Comparison of ENCODE assay signal across 23 cellular contexts in the genomic region with DNA sequence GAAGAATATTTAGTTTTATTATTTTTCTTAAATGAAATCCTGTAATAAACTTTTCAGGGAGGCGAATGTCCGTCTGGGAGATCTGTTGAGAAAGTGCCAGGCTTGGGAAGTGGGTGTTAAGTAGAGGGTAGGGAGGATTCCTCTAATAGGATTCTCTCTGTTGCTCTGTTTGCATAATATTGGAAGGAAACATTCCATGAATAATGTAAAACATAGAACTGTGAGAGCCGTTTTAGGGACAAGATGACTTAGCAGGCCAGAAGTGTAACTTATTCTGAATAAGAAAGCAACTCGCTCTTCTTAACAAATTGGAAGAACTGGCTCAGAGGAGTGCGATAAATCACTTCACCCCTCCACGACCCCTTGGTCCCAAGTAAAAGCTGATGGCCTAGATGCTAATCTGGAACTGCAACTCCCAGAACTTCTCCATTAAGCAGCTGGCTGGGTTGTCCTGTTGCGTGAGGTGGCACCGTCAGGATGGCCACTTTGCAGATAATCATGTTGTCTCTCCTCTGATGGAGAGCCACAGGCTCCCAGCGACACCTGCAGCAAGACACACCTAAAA. TPM values are rescaled to one million over a fixed set of nuclear protein-coding genes. Genes with fewer than 3 reads are reported as not detected.
DNase-seq lines count a peak whose midpoint lies in the region; ATAC-seq, FAIRE-seq and TF ChIP-seq lines count a peak whose summit lies in the region.
"Had no signal": no experiment of that assay in that cellular context is flagged by ENCODE, and none has a peak within 500 bp of the region (broad histone marks: within the 10 kb centered on the region; RNA-seq: fewer than 3 reads in every experiment).

No MANE protein-coding gene starts in this region.

- peak overlapping the region; percentile 76 for H3K27ac Mint-ChIP-seq in MCF 10A (ENCODE audit: low read depth, unreplicated experiment)

- H3K4me3 ChIP-seq in mammary epithelial cell (replicated peaks in 1 of 3; ENCODE audit: insufficient read depth in 1 of 3, low read depth in 2 of 3, low read length in 3 of 3) (no peak overlapping the region), PC-3 (ENCODE audit: low read length) (no peak overlapping the region), sigmoid colon (no peak overlapping the region), small intestine (ENCODE audit: low read depth in 1 of 2, low read length in 2 of 2) (no peak overlapping the region)
- H3K4me3 ChIP-seq: GM23248 had no signal

- CTCF ChIA-PET in MCF 10A (lab: Yijun Ruan, JAX): interaction anchor here (1.3 kb wide), 1 partner anchor 87 kb away, joined by 3 read pairs; no protein-coding TSS in a partner anchor
- CTCF ChIA-PET in mammary epithelial cell (lab: Charles Lee; ENCODE audit: low non-redundant PET): no interaction called here
- CTCF ChIA-PET in PC-3 (lab: Charles Lee): no interaction called here

- no peak overlapping the region for H3K4me3 Mint-ChIP-seq in MCF 10A (ENCODE audit: unreplicated experiment)

- no peak for DNase-seq in MCF 10A (ENCODE audit: unreplicated experiment)
- DNase-seq in mammary epithelial cell: no peak
- DNase-seq in PC-3: no peak
- no peak for DNase-seq in epithelial cell of prostate (ENCODE audit: low read depth, low spot score)
- peak; percentile 13 for DNase-seq in sigmoid colon
- DNase-seq in small intestine: no peak
- no peak for DNase-seq in NCI-H1105 treated with DMSO at 0.1 percent for 48 hours (lab: John Stamatoyannopoulos, UW)
- DNase-seq: DMS53, GM23248, IMR-90, NCI-H1105, NCI-H1694, NCI-H2081, NCI-H2171 treated with DMSO at 0.1 percent for 48 hours, NCI-H446, NCI-H526, OCI-M1, SHP77, SK-N-SH had no signal

- no peaks in the 10 kb centered on the region for H3K9me3 Mint-ChIP-seq in MCF 10A (ENCODE audit: unreplicated experiment)

- no peaks in the 10 kb centered on the region for H3F3A ChIP-seq in PC-3 (ENCODE audit: low read length, unreplicated experiment)

- no peaks in the 10 kb centered on the region for H4K20me1 ChIP-seq in mammary epithelial cell (ENCODE audit: insufficient read depth, low read length)
- no peaks in the 10 kb centered on the region; the same call in 1 of the 2 replicates for H4K20me1 ChIP-seq in PC-3 (ENCODE audit: low read length)

- dilution Hi-C loops in mammary epithelial cell (cut with HindIII; ENCODE audit: low sequenced_read_pairs): no loop called here

- no peak for TF ChIP-seq POLR2A in sigmoid colon (IDR thresholded peaks at IDR 0.05)

- FAIRE-seq in small intestine (lab: Jason Lieb, UNC): no peak
- FAIRE-seq: D721Med had no signal

- H2AFZ ChIP-seq in mammary epithelial cell (ENCODE audit: low read depth, low read length) (no peak overlapping the region), PC-3 (ENCODE audit: low read length) (no peak overlapping the region)
- H2AFZ ChIP-seq: GM23248 had no signal

- in situ Hi-C loops in mammary epithelial cell (cut with MboI; ENCODE audit: low sequenced_read_pairs in 2 of 2): no loop called here

- H3K27me3 Mint-ChIP-seq in MCF 10A (ENCODE audit: insufficient read depth, unreplicated experiment): no peaks in the 10 kb centered on the region

- H3K9me3 ChIP-seq in mammary epithelial cell (replicated peaks; ENCODE audit: insufficient read depth, low read length) (no peaks in the 10 kb centered on the region), PC-3 (ENCODE audit: low read length) (no peaks in the 10 kb centered on the region), sigmoid colon (no peaks in the 10 kb centered on the region), small intestine (ENCODE audit: control insufficient read depth, low read depth) (no peaks in the 10 kb centered on the region)
- H3K9me3 ChIP-seq: SK-N-SH had no signal

- no TSS peak for BruUV-seq in MCF 10A (replicated peaks; lab: Mats Ljungman, UMichigan)
- no TSS peak for BruUV-seq in mammary epithelial cell (replicated peaks; lab: Mats Ljungman, UMichigan)
- no TSS peak for BruUV-seq in PC-3 (replicated peaks; lab: Mats Ljungman, UMichigan)

- peaks cover 13% of the 10 kb centered on the region for H3K4me1 Mint-ChIP-seq in MCF 10A (ENCODE audit: insufficient read depth, unreplicated experiment)

- H3K4me1 ChIP-seq in mammary epithelial cell (ENCODE audit: insufficient read depth, low read length) (peaks cover 12% of the 10 kb centered on the region), PC-3 (ENCODE audit: insufficient read depth, low read length) (peaks cover 26% of the 10 kb centered on the region), sigmoid colon (no peaks in the 10 kb centered on the region), small intestine (ENCODE audit: control insufficient read depth in 2 of 2, insufficient read depth in 1 of 2, low read depth in 1 of 2, low read length in 1 of 2) (peaks cover 0 to 2% of the 10 kb centered on the region in 2 donors)

- H3K27me3 ChIP-seq in mammary epithelial cell (ENCODE audit: insufficient read depth, low read length) (no peaks in the 10 kb centered on the region), PC-3 (ENCODE audit: low read length) (no peaks in the 10 kb centered on the region), sigmoid colon (peaks cover 0 to 86% (median 33%) of the 10 kb centered on the region in 3 donors), small intestine (ENCODE audit: control insufficient read depth in 2 of 2, insufficient read depth in 2 of 2, low read length in 2 of 2) (peaks cover 0 to 14% of the 10 kb centered on the region in 2 donors)

- no peaks in the 10 kb centered on the region for H3K9me2 ChIP-seq in PC-3 (replicated peaks; ENCODE audit: low read length)
- H3K9me2 ChIP-seq: SK-N-SH had no signal

- H3K27ac ChIP-seq in mammary epithelial cell (ENCODE audit: insufficient read depth, low read depth, low read length) (no peak overlapping the region), PC-3 (ENCODE audit: low read length) (peak overlapping the region; percentile 83), epithelial cell of prostate (peak overlapping the region; percentile 78), sigmoid colon (no peak overlapping the region), small intestine (ENCODE audit: low read depth in 1 of 2, low read length in 1 of 2) (no peak overlapping the region)
- H3K27ac ChIP-seq: C4-2B, GM23248, KMS-11 had no signal

- no peaks in the 10 kb centered on the region for H3K36me3 ChIP-seq in mammary epithelial cell (ENCODE audit: insufficient read depth, low read length)
- H3K36me3 ChIP-seq in PC-3 (ENCODE audit: low read depth, low read length): peaks cover 71% of the 10 kb centered on the region
- no peaks in the 10 kb centered on the region for H3K36me3 ChIP-seq in sigmoid colon
- H3K36me3 ChIP-seq in small intestine (ENCODE audit: control insufficient read depth in 2 of 2, insufficient read depth in 2 of 2, low read length in 2 of 2): no peaks in the 10 kb centered on the region

- ATAC-seq in PC-3: 0 out of 2 replicates have a peak, but pooled peaks have one; percentile 4
- ATAC-seq in GM19035 (IDR thresholded peaks at IDR 0.05; ENCODE audit: unreplicated experiment): no peak

- H3K79me2 ChIP-seq in mammary epithelial cell (ENCODE audit: insufficient read depth, low read length): no peaks in the 10 kb centered on the region
- peaks cover 39% of the 10 kb centered on the region for H3K79me2 ChIP-seq in PC-3 (ENCODE audit: low read length)

- H3K36me3 Mint-ChIP-seq in MCF 10A (ENCODE audit: insufficient read depth, unreplicated experiment): peaks cover 24% of the 10 kb centered on the region

- TF ChIP-seq CTCF in MCF 10A (IDR thresholded peaks at IDR 0.05; ENCODE audit: unreplicated experiment): no peak
- no peak for TF ChIP-seq CTCF in mammary epithelial cell (conservative IDR thresholded peaks at IDR 0.05 in 1 of 2, IDR thresholded peaks at IDR 0.05 in 1 of 2; ENCODE audit: extremely low read depth in 1 of 2, insufficient read depth in 1 of 2, low read depth in 1 of 2, low read length in 2 of 2)
- no peak for TF ChIP-seq CTCF in PC-3 (conservative IDR thresholded peaks at IDR 0.05; ENCODE audit: low read depth, low read length)
- no peak for TF ChIP-seq CTCF in sigmoid colon (IDR thresholded peaks at IDR 0.05)

- POLR2A ChIA-PET in MCF 10A (lab: Yijun Ruan, JAX): interaction anchor here (1.8 kb wide), 1 partner anchor 74 kb away, joined by 5 read pairs; no protein-coding TSS in a partner anchor
- POLR2A ChIA-PET in PC-3 (lab: Charles Lee; ENCODE audit: unreplicated experiment): no interaction called here

- intact Hi-C loops in MCF 10A (cut with micrococcal nuclease) (no loop called here), mammary epithelial cell (cut with micrococcal nuclease) (no loop called here), PC-3 (cut with micrococcal nuclease) (loop anchor here (5.0 kb wide), 2 partner anchors 56 to 216 kb away; no protein-coding TSS in a partner anchor), sigmoid colon (cut with DNase I) (no loop called here)

- no peak overlapping the region for H3K4me2 ChIP-seq in mammary epithelial cell (ENCODE audit: insufficient read depth, low read depth, low read length)
- no peak overlapping the region for H3K4me2 ChIP-seq in PC-3 (ENCODE audit: low read length)
- H3K4me2 ChIP-seq: KMS-11, SK-N-SH had no signal

- no peak for TF ChIP-seq EP300 in sigmoid colon (IDR thresholded peaks at IDR 0.05)

- WGBS in mammary epithelial cell (ENCODE audit: low coverage, missing lambda C conversion rate): 96% methylated on average over 9 of the region's 9 CpGs
- 90 to 94% methylated on average over 9 of the region's 9 CpGs for WGBS in sigmoid colon, 2 donors
- 88 to 91% (median 89%) methylated on average over 9 of the region's 9 CpGs for WGBS in small intestine, 3 donors

- H3K9ac ChIP-seq in mammary epithelial cell (ENCODE audit: insufficient read depth, low read length) (no peak overlapping the region), PC-3 (ENCODE audit: low read length) (no peak overlapping the region)
- H3K9ac ChIP-seq: GM23248, KMS-11, SK-N-SH had no signal

RNA-seq across cellular contexts. Expression of gene SIM2, which starts 19.1 kb away (rescaled TPM):
- total RNA-seq in MCF 10A (2022): 11.2 and 14.4 TPM in 2 replicates
- total RNA-seq in mammary epithelial cell: under 1 TPM in 1 of 2 donors, not detected in 1; under 0.01 TPM
- polyA plus RNA-seq in mammary epithelial cell: not detected
- not detected for polyA minus RNA-seq in mammary epithelial cell
- total RNA-seq in PC-3 (2014; rRNA removed): 71.2 and 104 TPM in 2 replicates
- not detected for total RNA-seq in sigmoid colon
- under 1 TPM in 2 of 3 donors, not detected in 1; 0.01 to 0.60 TPM for polyA plus RNA-seq in sigmoid colon
- polyA plus RNA-seq in small intestine: under 1 TPM in 1 of 3 donors, not detected in 2; 0.04 TPM
- total RNA-seq: GM23248 had no signal
- polyA plus RNA-seq: SK-N-SH had no signal

Comparison
In these comparisons a context has a peak if more than half of its experiments do, and no peak if none do; other contexts are left out.
1. RNA of gene SIM2, which starts 19.1 kb away (total RNA-seq): 71.2 to 104 TPM in PC-3 and 11.2 to 14.4 TPM in MCF 10A; under 0.01 TPM in mammary epithelial cell and not detected in sigmoid colon; every median in the first group is over 10 times any median in the second.
2. H3K27ac ChIP-seq: peak in PC-3 (single experiment) and epithelial cell of prostate (single experiment); none in mammary epithelial cell (single experiment), sigmoid colon (0 of 4) and small intestine (0 of 2).